19 cellular contexts compared by ENCODE assay signal in genomic region chr11:64348611-64349387, GRCh38. TPM values are rescaled to one million over a fixed set of nuclear protein-coding genes. Genes with fewer than 3 reads are reported as not detected.
DNase-seq lines count a peak whose midpoint lies in the region; ATAC-seq, FAIRE-seq and TF ChIP-seq lines count a peak whose summit lies in the region.
"Had no signal": no experiment of that assay in that cellular context is flagged by ENCODE, and none has a peak within 500 bp of the region (broad histone marks: within the 10 kb centered on the region; RNA-seq: fewer than 3 reads in every experiment).

No MANE protein-coding gene starts in this region.

- H3K9me2 ChIP-seq in hepatocyte (replicated peaks; ENCODE audit: insufficient read depth): no peaks in the 10 kb centered on the region

- BruUV-seq in MCF 10A (replicated peaks; lab: Mats Ljungman, UMichigan): no TSS peak

- H3K27me3 Mint-ChIP-seq in MCF 10A (ENCODE audit: insufficient read depth, unreplicated experiment) (no peaks in the 10 kb centered on the region), T-helper 17 cell (no peaks in the 10 kb centered on the region)
- H3K27me3 Mint-ChIP-seq: activated naive CD8-positive, alpha-beta T cell treated with anti-CD3 and anti-CD28 coated beads, Interleukin-2, amount 50 U/mL, for 24 hours; activated T-helper 17 cell treated with anti-CD3 and anti-CD28 coated beads, Interleukin-2, amount 50 U/mL, for 72 hours; CD4-positive, alpha-beta T cell; naive B cell had no signal

- H3K4me3 ChIP-seq in breast epithelium: no peak overlapping the region
- no peak overlapping the region for H3K4me3 ChIP-seq in SJCRH30
- H3K4me3 ChIP-seq in hepatocyte: no peak overlapping the region
- no peak overlapping the region for H3K4me3 ChIP-seq in upper lobe of right lung
- H3K4me3 ChIP-seq: lower lobe of right lung had no signal

- H3K4me2 ChIP-seq in hepatocyte: no peak overlapping the region

- H3K36me3 Mint-ChIP-seq in MCF 10A (ENCODE audit: insufficient read depth, unreplicated experiment) (no peaks in the 10 kb centered on the region), T-helper 17 cell (ENCODE audit: low read depth) (peaks cover 3% of the 10 kb centered on the region)
- H3K36me3 Mint-ChIP-seq: naive B cell had no signal

- TF ChIP-seq POLR2A in breast epithelium (IDR thresholded peaks at IDR 0.05): no peak

- FAIRE-seq in GM19239 (lab: Jason Lieb, UNC): no peak

- DNase-seq in breast epithelium (ENCODE audit: low spot score in 2 of 2) (no peak), MCF 10A (ENCODE audit: unreplicated experiment) (no peak), SJCRH30 (peak; percentile 84 to 88), hepatocyte (ENCODE audit: low spot score) (peak; percentile 2), T-helper 17 cell (no peak), GM19239 (ENCODE audit: insufficient read length, low spot score) (no peak), upper lobe of right lung (no peak)
- no peak for DNase-seq in stimulated activated CD4-positive, alpha-beta T cell treated with anti-CD3 and anti-CD28 coated beads, Interleukin-4, amount 100 ng/mL, for 4 hours
- DNase-seq: activated naive CD8-positive, alpha-beta T cell treated with anti-CD3 and anti-CD28 coated beads, Interleukin-2, amount 50 U/mL, for 24 hours; CD4-positive, alpha-beta T cell; DMS53; lower lobe of right lung; naive B cell; NCI-H2029 treated with DMSO at 0.1 percent for 48 hours; NCI-H510A treated with DMSO at 0.1 percent for 48 hours; SHP77 treated with DMSO at 0.1 percent for 48 hours; stimulated activated CD4-positive, alpha-beta T cell treated with anti-CD3 and anti-CD28 coated beads, Interleukin-4, amount 100 ng/mL, for 24 hours; T-helper 2 cell had no signal

- no peak overlapping the region for H3K27ac Mint-ChIP-seq in MCF 10A (ENCODE audit: low read depth, unreplicated experiment)
- no peak overlapping the region for H3K27ac Mint-ChIP-seq in T-helper 17 cell
- H3K27ac Mint-ChIP-seq: activated naive CD8-positive, alpha-beta T cell treated with anti-CD3 and anti-CD28 coated beads, Interleukin-2, amount 50 U/mL, for 24 hours; activated T-helper 17 cell treated with anti-CD3 and anti-CD28 coated beads, Interleukin-2, amount 50 U/mL, for 72 hours; CD4-positive, alpha-beta T cell had no signal

- H3K4me1 ChIP-seq in breast epithelium (no peaks in the 10 kb centered on the region), SJCRH30 (peaks cover 22% of the 10 kb centered on the region), hepatocyte (ENCODE audit: insufficient read depth) (no peaks in the 10 kb centered on the region), upper lobe of right lung (no peaks in the 10 kb centered on the region)
- H3K4me1 ChIP-seq: lower lobe of right lung had no signal

- H3K27ac ChIP-seq in breast epithelium: peak overlapping the region; percentile 72 to 80
- no peak overlapping the region for H3K27ac ChIP-seq in SJCRH30
- no peak overlapping the region for H3K27ac ChIP-seq in hepatocyte
- no peak overlapping the region for H3K27ac ChIP-seq in upper lobe of right lung
- H3K27ac ChIP-seq: lower lobe of right lung had no signal

- POLR2A ChIA-PET in MCF 10A (lab: Yijun Ruan, JAX): interaction anchor here (0.6 to 5.9 kb wide), 5 partner anchors 9 to 104 kb away, joined by 3 to 39 read pairs (median 4); partner anchors contain the start of genes PRDX5, RPS6KA4 and TRMT112

- no peak overlapping the region for H2AFZ ChIP-seq in hepatocyte

- no peaks in the 10 kb centered on the region for H3K9me3 ChIP-seq in breast epithelium
- no peaks in the 10 kb centered on the region for H3K9me3 ChIP-seq in SJCRH30 (replicated peaks)
- no peaks in the 10 kb centered on the region for H3K9me3 ChIP-seq in hepatocyte (ENCODE audit: low read depth)
- H3K9me3 ChIP-seq in T-helper 17 cell (ENCODE audit: control insufficient read depth, low read length, poor library complexity, severe bottlenecking): no peaks in the 10 kb centered on the region
- H3K9me3 ChIP-seq in upper lobe of right lung: no peaks in the 10 kb centered on the region
- H3K9me3 ChIP-seq: lower lobe of right lung had no signal

- no peaks in the 10 kb centered on the region for H3K79me2 ChIP-seq in hepatocyte

- ATAC-seq in T-helper 17 cell: no peak
- ATAC-seq in upper lobe of right lung: no peak
- ATAC-seq: activated naive CD8-positive, alpha-beta T cell treated with anti-CD3 and anti-CD28 coated beads, Interleukin-2, amount 50 U/mL, for 24 hours; activated T-helper 17 cell treated with anti-CD3 and anti-CD28 coated beads, Interleukin-2, amount 50 U/mL, for 72 hours; lower lobe of right lung had no signal

- CTCF ChIA-PET in MCF 10A (lab: Yijun Ruan, JAX): interaction anchor here (0.6 to 2.4 kb wide), 8 partner anchors 8 to 99 kb away, joined by 3 to 20 read pairs (median 4); partner anchors contain the start of genes PLCB3, PRDX5 and TRMT112

- intact Hi-C loops in breast epithelium (cut with DNase I; ENCODE audit: low total_unique reads): no loop called here
- intact Hi-C loops in MCF 10A (cut with micrococcal nuclease): no loop called here
- intact Hi-C loops in upper lobe of right lung (cut with DNase I): no loop called here

- WGBS in hepatocyte (ENCODE audit: low lambda C conversion rate, missing lambda C conversion rate): 85% methylated on average over 15 of the region's 17 CpGs

- H3K4me3 Mint-ChIP-seq in MCF 10A (ENCODE audit: unreplicated experiment): no peak overlapping the region
- H3K4me3 Mint-ChIP-seq in T-helper 17 cell: no peak overlapping the region
- H3K4me3 Mint-ChIP-seq: activated naive CD8-positive, alpha-beta T cell treated with anti-CD3 and anti-CD28 coated beads, Interleukin-2, amount 50 U/mL, for 24 hours; activated T-helper 17 cell treated with anti-CD3 and anti-CD28 coated beads, Interleukin-2, amount 50 U/mL, for 72 hours; CD4-positive, alpha-beta T cell; naive B cell had no signal

- H3K9me3 Mint-ChIP-seq in MCF 10A (ENCODE audit: unreplicated experiment): no peaks in the 10 kb centered on the region
- H3K9me3 Mint-ChIP-seq: activated naive CD8-positive, alpha-beta T cell treated with anti-CD3 and anti-CD28 coated beads, Interleukin-2, amount 50 U/mL, for 24 hours; activated T-helper 17 cell treated with anti-CD3 and anti-CD28 coated beads, Interleukin-2, amount 50 U/mL, for 72 hours; CD4-positive, alpha-beta T cell; naive B cell had no signal

- H3K36me3 ChIP-seq in breast epithelium (no peaks in the 10 kb centered on the region), SJCRH30 (no peaks in the 10 kb centered on the region), hepatocyte (replicated peaks; ENCODE audit: insufficient read depth, low read depth) (no peaks in the 10 kb centered on the region), upper lobe of right lung (no peaks in the 10 kb centered on the region)

- H3K4me1 Mint-ChIP-seq in MCF 10A (ENCODE audit: insufficient read depth, unreplicated experiment): peaks cover 13% of the 10 kb centered on the region
- peaks cover 11% of the 10 kb centered on the region for H3K4me1 Mint-ChIP-seq in T-helper 17 cell
- H3K4me1 Mint-ChIP-seq: activated naive CD8-positive, alpha-beta T cell treated with anti-CD3 and anti-CD28 coated beads, Interleukin-2, amount 50 U/mL, for 24 hours; activated T-helper 17 cell treated with anti-CD3 and anti-CD28 coated beads, Interleukin-2, amount 50 U/mL, for 72 hours had no signal

- H3K27me3 ChIP-seq in breast epithelium: no peaks in the 10 kb centered on the region
- H3K27me3 ChIP-seq in SJCRH30: peaks cover 2% of the 10 kb centered on the region; the same call in 1 of the 2 replicates
- H3K27me3 ChIP-seq in hepatocyte: no peaks in the 10 kb centered on the region
- no peaks in the 10 kb centered on the region for H3K27me3 ChIP-seq in upper lobe of right lung

- no peaks in the 10 kb centered on the region for H4K20me1 ChIP-seq in hepatocyte (ENCODE audit: insufficient read depth, poor library complexity, severe bottlenecking)

- TF ChIP-seq CTCF in breast epithelium (IDR thresholded peaks at IDR 0.05) (no peak), MCF 10A (IDR thresholded peaks at IDR 0.05; ENCODE audit: unreplicated experiment) (no peak), hepatocyte (IDR thresholded peaks at IDR 0.05; ENCODE audit: poor library complexity) (no peak), upper lobe of right lung (IDR thresholded peaks at IDR 0.05) (no peak)

RNA-seq across cellular contexts. Expression of gene CCDC88B, which starts 8.8 kb away (rescaled TPM):
- total RNA-seq in breast epithelium (10 to 100 TPM in 1 of 3 donors, 1 to 10 TPM in 2; 3.3 to 10.7 (median 5.9) TPM), MCF 10A (2022) (4.2 and 6.0 TPM in 2 replicates), hepatocyte (4.9 TPM in 2 replicates), T-helper 17 cell (100 to 1,000 TPM; 111 to 153 TPM), upper lobe of right lung (20.7 TPM)
- 0.59 and 0.96 TPM in 2 replicates for total RNA-seq in SJCRH30 (2014; rRNA removed; shearing (Covaris generic))
- polyA plus RNA-seq in hepatocyte: 9.1 and 10.0 TPM in 2 replicates

RNA-seq across cellular contexts. Expression of gene RPS6KA4, which starts 10.2 kb away (rescaled TPM):
- total RNA-seq in breast epithelium (10 to 100 TPM; 16.7 to 20.6 (median 19.4) TPM), MCF 10A (2022) (42.5 and 46.5 TPM in 2 replicates), hepatocyte (31.3 and 35.9 TPM in 2 replicates), T-helper 17 cell (10 to 100 TPM; 21.5 to 26.1 TPM), upper lobe of right lung (42.4 TPM)
- total RNA-seq in SJCRH30 (2014; rRNA removed; shearing (Covaris generic)): 15.4 and 18.6 TPM in 2 replicates
- 44.0 and 44.8 TPM in 2 replicates for polyA plus RNA-seq in hepatocyte

RNA-seq across cellular contexts. Expression of gene PRDX5, which starts 30.9 kb away (rescaled TPM):
- total RNA-seq in breast epithelium (100 to 1,000 TPM; 241 to 327 (median 262) TPM), MCF 10A (2022) (274 and 302 TPM in 2 replicates), hepatocyte (261 and 267 TPM in 2 replicates), T-helper 17 cell (10 to 100 TPM; 46.4 to 49.7 TPM), upper lobe of right lung (176 TPM)
- 105 and 130 TPM in 2 replicates for total RNA-seq in SJCRH30 (2014; rRNA removed; shearing (Covaris generic))
- polyA plus RNA-seq in hepatocyte: 517 and 542 TPM in 2 replicates

RNA-seq across cellular contexts. Expression of gene TRMT112, which starts 31.4 kb away (rescaled TPM):
- total RNA-seq in breast epithelium: 100 to 1,000 TPM; 206 to 266 (median 262) TPM
- total RNA-seq in MCF 10A (2022): 284 and 354 TPM in 2 replicates
- 185 and 215 TPM in 2 replicates for total RNA-seq in SJCRH30 (2014; rRNA removed; shearing (Covaris generic))
- 210 and 244 TPM in 2 replicates for total RNA-seq in hepatocyte
- polyA plus RNA-seq in hepatocyte: 292 and 311 TPM in 2 replicates
- 100 to 1,000 TPM in 1 of 2 donors, 10 to 100 TPM in 1; 95.4 to 110 TPM for total RNA-seq in T-helper 17 cell
- total RNA-seq in upper lobe of right lung: 168 TPM

RNA-seq across cellular contexts. Expression of gene ESRRA, which starts 43.5 kb away (rescaled TPM):
- total RNA-seq in breast epithelium (10 to 100 TPM; 38.2 to 43.9 (median 39.5) TPM), MCF 10A (2022) (52.0 and 63.4 TPM in 2 replicates), hepatocyte (52.1 and 62.0 TPM in 2 replicates), T-helper 17 cell (10 to 100 TPM; 25.7 to 26.6 TPM), upper lobe of right lung (51.9 TPM)
- 22.6 and 23.8 TPM in 2 replicates for total RNA-seq in SJCRH30 (2014; rRNA removed; shearing (Covaris generic))
- 51.3 and 57.4 TPM in 2 replicates for polyA plus RNA-seq in hepatocyte

Comparison
In these comparisons a context has a peak if more than half of its experiments do, and no peak if none do; other contexts are left out.
1. DNase-seq: peak in SJCRH30 (2 of 2) and hepatocyte (single experiment); none in breast epithelium (0 of 2), MCF 10A (single experiment), T-helper 17 cell (0 of 3), GM19239 (single experiment), upper lobe of right lung (single experiment) and stimulated activated CD4-positive, alpha-beta T cell treated with anti-CD3 and anti-CD28 coated beads, Interleukin-4, amount 100 ng/mL, for 4 hours (0 of 2).
2. H3K27ac ChIP-seq: peak in breast epithelium (2 of 2); none in SJCRH30 (single experiment), hepatocyte (single experiment) and upper lobe of right lung (single experiment).